Comparison of ENCODE assay signal across 31 cellular contexts in genomic region chr18:27632706-27633105, GRCh38.
DNase-seq lines count a peak whose midpoint lies in the region; TF ChIP-seq lines count a peak whose summit lies in the region.
"Had no signal": no experiment of that assay in that cellular context is flagged by ENCODE, and none has a peak within 500 bp of the region (broad histone marks: within the 10 kb centered on the region; RNA-seq: fewer than 3 reads in every experiment).

No MANE protein-coding gene starts in this region.

- H3K27ac ChIP-seq in neural cell (ENCODE audit: low read length), result peak overlapping the region; percentile 44
- H3K27ac ChIP-seq: 22Rv1; A549; BLaER1; BLaER1 treated with 17β-estradiol and CSF1 and Interleukin-3, amounts not matched to agents 10 nM and 100 nM; C4-2B had no signal

- no peaks in the 10 kb centered on the region for H3K36me3 ChIP-seq in neural cell (ENCODE audit: insufficient read depth, low read length)
- H3K36me3 ChIP-seq: BE2C; BLaER1; BLaER1 treated with 17β-estradiol and CSF1 and Interleukin-3, amounts not matched to agents 10 nM and 100 nM had no signal

- TF ChIP-seq EP300 in neural cell (conservative IDR thresholded peaks at IDR 0.05; ENCODE audit: poor library complexity, severe bottlenecking), result no peak

- no peak overlapping the region for H3K9ac ChIP-seq in neural cell (ENCODE audit: low read length)
- H3K9ac ChIP-seq: BLaER1; BLaER1 treated with 17β-estradiol and CSF1 and Interleukin-3, amounts not matched to agents 10 nM and 100 nM had no signal

- TF ChIP-seq CTCF in neural cell (IDR thresholded peaks at IDR 0.05; ENCODE audit: poor library complexity, severe bottlenecking), result no peak

- no peak for TF ChIP-seq RAD21 in neural cell (conservative IDR thresholded peaks at IDR 0.05)

- H2AFZ ChIP-seq in neural cell (ENCODE audit: low read depth, low read length), result no peak overlapping the region

- H3K4me2 ChIP-seq in neural cell (ENCODE audit: low read length), result no peak overlapping the region
- H3K4me2 ChIP-seq: A549; BLaER1; BLaER1 treated with 17β-estradiol and CSF1 and Interleukin-3, amounts not matched to agents 10 nM and 100 nM had no signal

- H3K27me3 Mint-ChIP-seq in activated CD4-positive, alpha-beta T cell treated with anti-CD3 and anti-CD28 coated beads, Interleukin-2, amount 10 ng/mL, durations not matched to agents 24 days and 14 days, result no peaks in the 10 kb centered on the region
- H3K27me3 Mint-ChIP-seq: B cell; CD4-positive, alpha-beta memory T cell; CD4-positive, alpha-beta T cell; CD4-positive, CD25-positive, alpha-beta regulatory T cell; CD8-positive, alpha-beta memory T cell had no signal

- no peaks in the 10 kb centered on the region for H3K4me1 Mint-ChIP-seq in activated CD4-positive, alpha-beta T cell treated with anti-CD3 and anti-CD28 coated beads, Interleukin-2, amount 10 ng/mL, durations not matched to agents 24 days and 14 days
- H3K4me1 Mint-ChIP-seq: B cell; CD14-positive monocyte; CD4-positive, alpha-beta memory T cell; CD4-positive, CD25-positive, alpha-beta regulatory T cell; CD8-positive, alpha-beta memory T cell had no signal

- H3K27ac Mint-ChIP-seq in activated CD4-positive, alpha-beta T cell treated with anti-CD3 and anti-CD28 coated beads, Interleukin-2, amount 10 ng/mL, durations not matched to agents 24 days and 14 days, result no peak overlapping the region
- H3K27ac Mint-ChIP-seq: B cell; CD14-positive monocyte; CD4-positive, alpha-beta memory T cell; CD4-positive, alpha-beta T cell; CD4-positive, CD25-positive, alpha-beta regulatory T cell; CD8-positive, alpha-beta memory T cell; CD8-positive, alpha-beta T cell had no signal

- no peak overlapping the region for H3K4me3 ChIP-seq in neural cell (ENCODE audit: low read length)
- H3K4me3 ChIP-seq: A549; BLaER1; BLaER1 treated with 17β-estradiol and CSF1 and Interleukin-3, amounts not matched to agents 10 nM and 100 nM had no signal

- H3K9me3 ChIP-seq in neural cell (ENCODE audit: low read length), result no peaks in the 10 kb centered on the region
- H3K9me3 ChIP-seq: A549; BE2C; BLaER1; BLaER1 treated with 17β-estradiol and CSF1 and Interleukin-3, amounts not matched to agents 10 nM and 100 nM; Caco-2 had no signal

- H3K9me2 ChIP-seq in neural cell (ENCODE audit: insufficient read depth, low read length), result no peaks in the 10 kb centered on the region

- H3K36me3 Mint-ChIP-seq in activated CD4-positive, alpha-beta T cell treated with anti-CD3 and anti-CD28 coated beads, Interleukin-2, amount 10 ng/mL, durations not matched to agents 24 days and 14 days (ENCODE audit: low read depth), result no peaks in the 10 kb centered on the region
- H3K36me3 Mint-ChIP-seq: CD14-positive monocyte; CD4-positive, alpha-beta memory T cell; CD4-positive, CD25-positive, alpha-beta regulatory T cell; CD8-positive, alpha-beta memory T cell; CD8-positive, alpha-beta T cell had no signal

- intact Hi-C loops in activated CD4-positive, alpha-beta T cell treated with anti-CD3 and anti-CD28 coated beads, Interleukin-2, amount 10 ng/mL, durations not matched to agents 24 days and 14 days (cut with micrococcal nuclease), result no loop called here

- H3K9me3 Mint-ChIP-seq in activated CD4-positive, alpha-beta T cell treated with anti-CD3 and anti-CD28 coated beads, Interleukin-2, amount 10 ng/mL, durations not matched to agents 24 days and 14 days, result no peaks in the 10 kb centered on the region
- H3K9me3 Mint-ChIP-seq: CD4-positive, alpha-beta T cell had no signal

- H3K27me3 ChIP-seq in neural cell (ENCODE audit: insufficient read depth, low read depth, low read length), result no peaks in the 10 kb centered on the region
- H3K27me3 ChIP-seq: BE2C; BLaER1; BLaER1 treated with 17β-estradiol and CSF1 and Interleukin-3, amounts not matched to agents 10 nM and 100 nM had no signal

- H3K79me2 ChIP-seq in neural cell (replicated peaks; ENCODE audit: insufficient read depth, low read length), result no peaks in the 10 kb centered on the region

- DNase-seq in NCI-H2227 treated with DMSO at 0.1 percent for 48 hours (lab: John Stamatoyannopoulos, UW) (peak; percentile 49), NCI-H2227 (lab: John Stamatoyannopoulos, UW; ENCODE audit: unreplicated experiment) (no peak)
- DNase-seq in activated CD4-positive, alpha-beta T cell treated with anti-CD3 and anti-CD28 coated beads, Interleukin-2, amount 10 ng/mL, durations not matched to agents 24 days and 14 days, result no peak
- DNase-seq: 8988T; ACHN; AML-193; BE2C; C1 segment of cervical spinal cord; Caco-2; Calu3; CD4-positive, alpha-beta memory T cell; CD4-positive, alpha-beta T cell; CD4-positive, CD25-positive, alpha-beta regulatory T cell; CD8-positive, alpha-beta memory T cell; CD8-positive, alpha-beta T cell; COR-L47; DMS 273 treated with DMSO at 0.1 percent for 48 hours; DMS153; DMS53; DMS79; DMS79 treated with DMSO at 0.1 percent for 48 hours; DND-41; EL had no signal

- H4K20me1 ChIP-seq in neural cell (ENCODE audit: insufficient read depth), result no peaks in the 10 kb centered on the region
- H4K20me1 ChIP-seq: BLaER1; BLaER1 treated with 17β-estradiol and CSF1 and Interleukin-3, amounts not matched to agents 10 nM and 100 nM had no signal

- no peak overlapping the region for H3K4me3 Mint-ChIP-seq in activated CD4-positive, alpha-beta T cell treated with anti-CD3 and anti-CD28 coated beads, Interleukin-2, amount 10 ng/mL, durations not matched to agents 24 days and 14 days
- H3K4me3 Mint-ChIP-seq: B cell; CD14-positive monocyte; CD4-positive, alpha-beta memory T cell; CD4-positive, alpha-beta T cell; CD4-positive, CD25-positive, alpha-beta regulatory T cell; CD8-positive, alpha-beta memory T cell; CD8-positive, alpha-beta T cell had no signal

- no peaks in the 10 kb centered on the region for H3F3A ChIP-seq in neural cell (ENCODE audit: insufficient read depth, low read length, poor library complexity, severe bottlenecking)

TF ChIP-seq in neural cell, 6 proteins besides CTCF, POLR2A, EP300 and RAD21:
- no peak for TF ChIP-seq EZH2 (IDR thresholded peaks at IDR 0.05; ENCODE audit: borderline replicate concordance, insufficient read depth, low read length, poor library complexity, severe bottlenecking)
- TF ChIP-seq, protein P1, sequence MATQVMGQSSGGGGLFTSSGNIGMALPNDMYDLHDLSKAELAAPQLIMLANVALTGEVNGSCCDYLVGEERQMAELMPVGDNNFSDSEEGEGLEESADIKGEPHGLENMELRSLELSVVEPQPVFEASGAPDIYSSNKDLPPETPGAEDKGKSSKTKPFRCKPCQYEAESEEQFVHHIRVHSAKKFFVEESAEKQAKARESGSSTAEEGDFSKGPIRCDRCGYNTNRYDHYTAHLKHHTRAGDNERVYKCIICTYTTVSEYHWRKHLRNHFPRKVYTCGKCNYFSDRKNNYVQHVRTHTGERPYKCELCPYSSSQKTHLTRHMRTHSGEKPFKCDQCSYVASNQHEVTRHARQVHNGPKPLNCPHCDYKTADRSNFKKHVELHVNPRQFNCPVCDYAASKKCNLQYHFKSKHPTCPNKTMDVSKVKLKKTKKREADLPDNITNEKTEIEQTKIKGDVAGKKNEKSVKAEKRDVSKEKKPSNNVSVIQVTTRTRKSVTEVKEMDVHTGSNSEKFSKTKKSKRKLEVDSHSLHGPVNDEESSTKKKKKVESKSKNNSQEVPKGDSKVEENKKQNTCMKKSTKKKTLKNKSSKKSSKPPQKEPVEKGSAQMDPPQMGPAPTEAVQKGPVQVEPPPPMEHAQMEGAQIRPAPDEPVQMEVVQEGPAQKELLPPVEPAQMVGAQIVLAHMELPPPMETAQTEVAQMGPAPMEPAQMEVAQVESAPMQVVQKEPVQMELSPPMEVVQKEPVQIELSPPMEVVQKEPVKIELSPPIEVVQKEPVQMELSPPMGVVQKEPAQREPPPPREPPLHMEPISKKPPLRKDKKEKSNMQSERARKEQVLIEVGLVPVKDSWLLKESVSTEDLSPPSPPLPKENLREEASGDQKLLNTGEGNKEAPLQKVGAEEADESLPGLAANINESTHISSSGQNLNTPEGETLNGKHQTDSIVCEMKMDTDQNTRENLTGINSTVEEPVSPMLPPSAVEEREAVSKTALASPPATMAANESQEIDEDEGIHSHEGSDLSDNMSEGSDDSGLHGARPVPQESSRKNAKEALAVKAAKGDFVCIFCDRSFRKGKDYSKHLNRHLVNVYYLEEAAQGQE (IDR thresholded peaks at IDR 0.05; ENCODE audit: borderline replicate concordance), result peak; percentile 91
